Comparison of ENCODE assay signal across 1 cellular context in genomic region chr3:126703512-126704493, GRCh38.
TF ChIP-seq lines count a peak whose summit lies in the region.

Gene CHCHD6 (plus strand): TSS chr3:126704240. CDS start chr3:126704313, 73 bp downstream.

TF ChIP-seq in K562, 482 proteins besides CTCF, POLR2A, EP300 and RAD21 (continued from another document and continues in another):
- TF ChIP-seq ZBTB40 (IDR thresholded peaks at IDR 0.05), result peak; percentile 72
- TF ChIP-seq ZBTB40 (CRISPR knock-in tag; IDR thresholded peaks at IDR 0.05), result no peak
- peak; percentile 42; the same call in 1 of the 2 replicates for TF ChIP-seq TFAP4 (CRISPR knock-in tag; IDR thresholded peaks at IDR 0.05; ENCODE audit: borderline replicate concordance)
- TF ChIP-seq ZNF140 (CRISPR knock-in tag; IDR thresholded peaks at IDR 0.05), result no peak
- peak; percentile 71; the same call in 1 of the 2 replicates for TF ChIP-seq NKRF (IDR thresholded peaks at IDR 0.05; ENCODE audit: borderline replicate concordance)
- TF ChIP-seq MAZ (CRISPR knock-in tag; conservative IDR thresholded peaks at IDR 0.05 in 1 of 2, IDR thresholded peaks at IDR 0.05 in 1 of 2), result peak; percentile 63 to 69; a peak in 2 of 4 replicates
- TF ChIP-seq POLR2G (IDR thresholded peaks at IDR 0.05; ENCODE audit: low read depth, low read length), result peak; percentile 61
- no peak for TF ChIP-seq MEF2D (tag; conservative IDR thresholded peaks at IDR 0.05; ENCODE audit: low read depth)
- no peak for TF ChIP-seq RBM34 (IDR thresholded peaks at IDR 0.05; ENCODE audit: borderline replicate concordance, insufficient read depth, low read length)
- TF ChIP-seq ZNF224 (CRISPR knock-in tag; IDR thresholded peaks at IDR 0.05), result no peak
- TF ChIP-seq XRCC3 (IDR thresholded peaks at IDR 0.05), result no peak
- TF ChIP-seq MNT (conservative IDR thresholded peaks at IDR 0.05), result peak; percentile 65 to 81
- TF ChIP-seq ZNF445 (CRISPR knock-in tag; IDR thresholded peaks at IDR 0.05; ENCODE audit: low read depth), result no peak
- TF ChIP-seq NEUROD1 (IDR thresholded peaks at IDR 0.05; ENCODE audit: borderline replicate concordance, low read depth, low read length, partially characterized antibody), result peak; percentile 91
- TF ChIP-seq CLOCK (CRISPR knock-in tag; IDR thresholded peaks at IDR 0.05; ENCODE audit: borderline replicate concordance), result no peak
- TF ChIP-seq ZNF263 (CRISPR knock-in tag; IDR thresholded peaks at IDR 0.05; ENCODE audit: borderline replicate concordance), result peak; percentile 96
- 0 out of 2 replicates have a peak, but pooled peaks have one; percentile 10 for TF ChIP-seq ZNF197 (CRISPR knock-in tag; IDR thresholded peaks at IDR 0.05; ENCODE audit: low read depth)
- no peak for TF ChIP-seq ATF1 (CRISPR knock-in tag; IDR thresholded peaks at IDR 0.05)
- TF ChIP-seq ATF1 (tag; IDR thresholded peaks at IDR 0.05), result peak; percentile 77
- peak; percentile 71 for TF ChIP-seq GABPB1 (CRISPR knock-in tag; IDR thresholded peaks at IDR 0.05)
- TF ChIP-seq ASH1L (IDR thresholded peaks at IDR 0.05; ENCODE audit: borderline replicate concordance, low read depth, partially characterized antibody), result peak; percentile 98
- TF ChIP-seq SREBF1 (IDR thresholded peaks at IDR 0.05; ENCODE audit: borderline replicate concordance, low read depth, low read length), result peak; percentile 51; the same call in 1 of the 2 replicates
- TF ChIP-seq MTF1 (CRISPR knock-in tag; IDR thresholded peaks at IDR 0.05; ENCODE audit: borderline replicate concordance), result no peak
- TF ChIP-seq CSDE1 (IDR thresholded peaks at IDR 0.05), result no peak
- TF ChIP-seq SMARCA4 (IDR thresholded peaks at IDR 0.05), result no peak
